In the genomic region with DNA sequence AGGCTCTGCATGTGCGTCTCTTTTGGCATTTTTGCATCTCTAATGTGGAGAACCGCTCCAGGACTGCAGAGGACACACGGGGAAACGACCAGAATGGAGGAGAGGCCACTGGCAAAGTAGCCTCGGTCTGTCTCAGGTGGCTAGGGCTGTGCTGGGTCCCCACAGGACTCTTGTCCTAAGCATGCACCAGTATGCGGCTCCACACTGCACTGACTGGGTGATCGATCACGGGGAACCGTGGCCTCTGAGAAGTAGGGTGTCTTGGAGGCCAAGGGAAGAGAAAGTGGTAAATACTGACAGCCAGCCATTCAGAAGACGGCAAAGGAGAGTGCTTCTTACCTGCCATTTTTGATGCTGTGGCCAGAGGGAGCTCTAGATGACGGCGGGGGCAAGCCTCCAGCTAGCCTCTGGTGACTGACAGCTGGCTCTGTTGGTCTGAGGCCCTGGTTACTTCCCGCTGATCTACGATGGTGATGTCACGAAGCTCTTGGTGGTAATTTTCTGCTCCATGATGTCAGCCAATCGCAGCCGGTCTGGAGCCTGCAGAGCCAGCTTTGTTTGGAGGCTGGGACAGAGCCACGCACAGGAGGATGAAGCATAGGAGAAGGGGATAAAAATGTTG, we compare ENCODE assay signal across 9 cellular contexts. TPM values are rescaled to one million over a fixed set of nuclear protein-coding genes. Genes with fewer than 3 reads are reported as not detected.
A peak's percentile ranks its signal among the peaks of the same experiment; 100 is the strongest.
DNase-seq lines count a peak whose midpoint lies in the region; ATAC-seq, FAIRE-seq and TF ChIP-seq lines count a peak whose summit lies in the region.
"Had no signal": no experiment of that assay in that cellular context is flagged by ENCODE, and none has a peak within 500 bp of the region (broad histone marks: within the 10 kb centered on the region; RNA-seq: fewer than 3 reads in every experiment).

No MANE protein-coding gene starts in this region.

- H3K79me2 ChIP-seq in GM12878 (ENCODE audit: control insufficient read depth, insufficient read depth, low read length), result no peaks in the 10 kb centered on the region

- H3K36me3 ChIP-seq in BE2C (no peaks in the 10 kb centered on the region), GM12878 (ENCODE audit: control insufficient read depth in 2 of 2, insufficient read depth in 2 of 2, low read length in 1 of 2) (no peaks in the 10 kb centered on the region), spleen (no peaks in the 10 kb centered on the region)

- CTCF ChIA-PET in GM12878 (lab: Yijun Ruan, JAX), result interaction anchor here (0.7 to 3.9 kb wide), 24 partner anchors 8 to 724 kb away, joined by 3 to 46 read pairs (median 4); no protein-coding TSS in a partner anchor

- H3K27ac ChIP-seq in GM12878 (ENCODE audit: control insufficient read depth, insufficient read depth) (no peak overlapping the region), spleen (no peak overlapping the region)

- TF ChIP-seq POLR2A in GM12878 (IDR thresholded peaks at IDR 0.05; ENCODE audit: low read depth, low read length) (no peak), spleen (IDR thresholded peaks at IDR 0.05) (no peak)

- POLR2A ChIA-PET in GM12878 (lab: Charles Lee), result interaction anchor here (0.9 kb wide), 1 partner anchor 9 kb away, joined by 4 read pairs; no protein-coding TSS in a partner anchor

- H3K27me3 ChIP-seq in BE2C (no peaks in the 10 kb centered on the region), GM12878 (replicated peaks in 1 of 2; ENCODE audit: control insufficient read depth in 2 of 2, insufficient read depth in 2 of 2, low read length in 1 of 2) (no peaks in the 10 kb centered on the region), spleen (replicated peaks in 1 of 7) (no peaks in the 10 kb centered on the region)

- H3K9ac ChIP-seq in GM12878 (ENCODE audit: control insufficient read depth, insufficient read depth, low read length), result no peak overlapping the region

- peak; percentile 87 for FAIRE-seq in GM12878 (lab: Jason Lieb, UNC)

- no peaks in the 10 kb centered on the region for H4K20me1 ChIP-seq in GM12878 (ENCODE audit: control insufficient read depth, insufficient read depth)

- DNase-seq in BE2C, result peak; percentile 59
- peak; percentile 37 for DNase-seq in GM19238 (ENCODE audit: insufficient read length, low spot score)
- DNase-seq in KBM-7, result peak; percentile 50
- no peak for DNase-seq in GM12878 (ENCODE audit: low read depth, low spot score)
- peak; percentile 72 for DNase-seq in spleen
- DNase-seq in NCI-H526 treated with DMSO at 0.1 percent for 48 hours (lab: John Stamatoyannopoulos, UW), result no peak
- no peak for DNase-seq in NCI-H1930 (lab: John Stamatoyannopoulos, UW)
- DNase-seq: activated naive CD8-positive, alpha-beta T cell treated with anti-CD3 and anti-CD28 coated beads, Interleukin-2, amount 10 ng/mL, durations not matched to agents 7 days and 5 days had no signal

- ATAC-seq in GM12878, result peak; percentile 98
- ATAC-seq in GM18498 (IDR thresholded peaks at IDR 0.05; ENCODE audit: unreplicated experiment), result no peak

- peak; percentile 41; the same call in 1 of the 2 replicates for TF ChIP-seq CTCF in BE2C (IDR thresholded peaks at IDR 0.05; ENCODE audit: low read depth, low read length)
- peak; percentile 46 to 50 (median 50) for TF ChIP-seq CTCF in GM12878 (IDR thresholded peaks at IDR 0.05 in 2 of 3, conservative IDR thresholded peaks at IDR 0.05 in 1 of 3; ENCODE audit: control insufficient read depth in 2 of 3, extremely low read depth in 1 of 3, insufficient read depth in 1 of 3, low read depth in 3 of 3, low read length in 3 of 3)
- peak in 1 of 11 experiments; percentile 8 for TF ChIP-seq CTCF in spleen (IDR thresholded peaks at IDR 0.05 in 8 of 11, conservative IDR thresholded peaks at IDR 0.05 in 3 of 11)

- no TSS peak for BruUV-seq in GM12878 (replicated peaks; lab: Mats Ljungman, UMichigan)

- SMC1A ChIA-PET in GM12878 (lab: Charles Lee; ENCODE audit: uncharacterized antibody, unreplicated experiment), result interaction anchor here (0.6 to 1.6 kb wide), 10 partner anchors 8 to 239 kb away, joined by 3 to 6 read pairs (median 4); no protein-coding TSS in a partner anchor

- TF ChIP-seq EP300 in GM12878 (IDR thresholded peaks at IDR 0.05; ENCODE audit: borderline replicate concordance in 1 of 2, control insufficient read depth in 1 of 2, low read depth in 2 of 2, low read length in 2 of 2), result no peak

- intact Hi-C loops in GM12878 (cut with micrococcal nuclease; ENCODE audit: unreplicated experiment) (loop anchor here (5.0 kb wide), 1 partner anchor 247 kb away; a partner anchor contains a TSS), spleen (cut with DNase I; ENCODE audit: low total_unique reads) (no loop called here)

- H3K4me1 ChIP-seq in BE2C (no peaks in the 10 kb centered on the region), GM12878 (ENCODE audit: control insufficient read depth, insufficient read depth, low read length) (peaks cover 6% of the 10 kb centered on the region; the same call in 1 of the 2 replicates), spleen (no peaks in the 10 kb centered on the region)

- in situ Hi-C loops in KBM-7 (cut with MboI; ENCODE audit: low pct_unique_long_range_greater_than_20kb, low sequenced_read_pairs) (no loop called here), GM12878 (cut with MboI) (no loop called here)

- H3K4me2 ChIP-seq in GM12878 (ENCODE audit: control insufficient read depth, insufficient read depth), result peak overlapping the region; percentile 34

- H3K9me3 ChIP-seq in BE2C, result no peaks in the 10 kb centered on the region
- H3K9me3 ChIP-seq in GM12878 (replicated peaks; ENCODE audit: control insufficient read depth, insufficient read depth, low read length), result no peaks in the 10 kb centered on the region; the same call in 2 of the 3 replicates
- no peaks in the 10 kb centered on the region for H3K9me3 ChIP-seq in spleen

- 31% methylated on average over 18 of the region's 18 CpGs for WGBS in GM12878 (ENCODE audit: insufficient coverage, insufficient replicate concordance, low lambda C conversion rate, missing lambda C conversion rate)
- 59 to 73% (median 67%) methylated on average over 16 to 18 of the region's 18 CpGs for WGBS in spleen, 5 donors

- peak overlapping the region; percentile 83 for H2AFZ ChIP-seq in GM12878 (ENCODE audit: control insufficient read depth, low read depth, low read length)

- H3K4me3 ChIP-seq in BE2C (ENCODE audit: low read depth, low read length) (no peak overlapping the region), GM12878 (no peak overlapping the region), spleen (no peak overlapping the region)

- RAD21 ChIA-PET in GM12878 (lab: Charles Lee; ENCODE audit: unreplicated experiment), result interaction anchor here (0.7 to 1.5 kb wide), 8 partner anchors 8 to 220 kb away, joined by 3 to 5 read pairs (median 4); no protein-coding TSS in a partner anchor

- TF ChIP-seq RAD21 in GM12878 (IDR thresholded peaks at IDR 0.05; ENCODE audit: insufficient read depth, low read depth, low read length), result peak; percentile 21; the same call in 1 of the 2 replicates

TF ChIP-seq in GM12878, 131 proteins besides CTCF, POLR2A, EP300 and RAD21 (continues in another document):
- TF ChIP-seq, protein P1, sequence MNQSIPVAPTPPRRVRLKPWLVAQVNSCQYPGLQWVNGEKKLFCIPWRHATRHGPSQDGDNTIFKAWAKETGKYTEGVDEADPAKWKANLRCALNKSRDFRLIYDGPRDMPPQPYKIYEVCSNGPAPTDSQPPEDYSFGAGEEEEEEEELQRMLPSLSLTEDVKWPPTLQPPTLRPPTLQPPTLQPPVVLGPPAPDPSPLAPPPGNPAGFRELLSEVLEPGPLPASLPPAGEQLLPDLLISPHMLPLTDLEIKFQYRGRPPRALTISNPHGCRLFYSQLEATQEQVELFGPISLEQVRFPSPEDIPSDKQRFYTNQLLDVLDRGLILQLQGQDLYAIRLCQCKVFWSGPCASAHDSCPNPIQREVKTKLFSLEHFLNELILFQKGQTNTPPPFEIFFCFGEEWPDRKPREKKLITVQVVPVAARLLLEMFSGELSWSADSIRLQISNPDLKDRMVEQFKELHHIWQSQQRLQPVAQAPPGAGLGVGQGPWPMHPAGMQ (IDR thresholded peaks at IDR 0.05; ENCODE audit: borderline replicate concordance), result no peak
- TF ChIP-seq, protein P2, sequence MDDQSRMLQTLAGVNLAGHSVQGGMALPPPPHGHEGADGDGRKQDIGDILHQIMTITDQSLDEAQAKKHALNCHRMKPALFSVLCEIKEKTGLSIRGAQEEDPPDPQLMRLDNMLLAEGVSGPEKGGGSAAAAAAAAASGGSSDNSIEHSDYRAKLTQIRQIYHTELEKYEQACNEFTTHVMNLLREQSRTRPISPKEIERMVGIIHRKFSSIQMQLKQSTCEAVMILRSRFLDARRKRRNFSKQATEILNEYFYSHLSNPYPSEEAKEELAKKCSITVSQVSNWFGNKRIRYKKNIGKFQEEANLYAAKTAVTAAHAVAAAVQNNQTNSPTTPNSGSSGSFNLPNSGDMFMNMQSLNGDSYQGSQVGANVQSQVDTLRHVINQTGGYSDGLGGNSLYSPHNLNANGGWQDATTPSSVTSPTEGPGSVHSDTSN (IDR thresholded peaks at IDR 0.05; ENCODE audit: insufficient replicate concordance, low read depth, low read length), result peak; percentile 90
- TF ChIP-seq CREB1 (IDR thresholded peaks at IDR 0.05; ENCODE audit: low read depth) (peak; percentile 67), NFIC (IDR thresholded peaks at IDR 0.05; ENCODE audit: low read depth, low read length) (no peak), FOS (IDR thresholded peaks at IDR 0.05; ENCODE audit: borderline replicate concordance, extremely low read depth, insufficient read length) (no peak), SRF (IDR thresholded peaks at IDR 0.05; ENCODE audit: low read depth in 2 of 2, low read length in 2 of 2) (no peak)

RNA-seq across cellular contexts. Expression of a gene that starts 40.4 kb away (rescaled TPM):
- 86.0 TPM for polyA plus RNA-seq in BE2C (2012; ENCODE audit: insufficient read depth, insufficient read length, low read depth)
- 0.40 TPM in 1 of 2 replicates, not detected in the other for total RNA-seq in GM12878 (2013; cell fraction: nucleolus; rRNA removed)
- total RNA-seq in GM12878 (2014; rRNA removed) (0.16 and 0.23 TPM in 2 replicates), GM12878 (2014; rRNA removed; fragmentation: Illumina TruSeq; extraction: Trizol) (not detected in 2 replicates), GM12878 (2021) (0.37 TPM in 1 of 2 replicates, not detected in the other), spleen (1 to 10 TPM; 2.0 to 6.8 (median 2.6) TPM)
- not detected for polyA plus RNA-seq in GM12878 (2011; ENCODE audit: low read depth)
- polyA plus RNA-seq in GM12878 (2011; rRNA removed) (0.10 TPM in 1 of 2 replicates, not detected in the other), GM12878 (2014; fragmentation: Illumina TruSeq; extraction: Trizol) (0.07 TPM in 1 of 2 replicates, not detected in the other), GM12878 (2014; fragmentation: Nextera tagmentation; extraction: Ambion mirVana) (not detected), GM12878 (2014; rRNA removed) (0.35 and 0.70 TPM in 2 replicates), GM12878 (2016; fragmentation: Nextera tagmentation; extraction: Ambion mirVana) (under 1 TPM; 0.54 to 1.00 TPM), spleen (10 to 100 TPM in 2 of 3 donors, 1 to 10 TPM in 1; 5.9 to 17.6 (median 16.9) TPM)
- 0.22 TPM in 1 of 2 replicates, not detected in the other for polyA plus RNA-seq in GM12878 (2011; cell fraction: cytosol; rRNA removed)
- polyA plus RNA-seq in GM12878 (2011; cell fraction: nucleus; rRNA removed), result 0.28 and 0.31 TPM in 2 replicates
- polyA plus RNA-seq in GM12878 (2012), result 1.2 and 1.6 TPM in 2 replicates
- polyA minus RNA-seq in GM12878 (2011; rRNA and poly(A)+ RNA removed), result not detected in 2 replicates
- polyA minus RNA-seq in GM12878 (2011; cell fraction: cytosol; rRNA and poly(A)+ RNA removed), result not detected in 2 replicates
- not detected in 2 replicates for polyA minus RNA-seq in GM12878 (2011; cell fraction: nucleus; rRNA and poly(A)+ RNA removed)

Comparison
In these comparisons a context has a peak if more than half of its experiments do, and no peak if none do; other contexts are left out.
1. DNase-seq: peak in BE2C (single experiment), GM19238 (single experiment), KBM-7 (single experiment) and spleen (single experiment); none in GM12878 (single experiment), NCI-H526 treated with DMSO at 0.1 percent for 48 hours (single experiment) and NCI-H1930 (0 of 2).